13 cellular contexts compared by ENCODE assay signal in the genomic region with DNA sequence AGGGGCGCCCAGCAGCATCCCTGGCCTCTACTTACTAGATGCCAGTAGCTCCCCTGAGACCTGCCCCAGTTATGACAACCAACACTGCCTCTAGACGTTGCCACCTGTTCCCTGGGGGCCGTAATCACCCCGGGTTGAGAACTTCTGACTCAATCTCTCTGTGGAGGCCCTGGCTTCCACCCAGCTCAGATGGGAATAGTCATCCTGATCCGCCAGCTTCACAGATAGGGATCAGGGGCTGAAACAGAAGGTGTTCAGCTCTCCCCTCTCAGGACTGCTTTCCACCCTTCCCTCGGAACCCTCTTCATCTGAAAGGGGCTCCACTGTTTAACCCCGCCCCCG. TPM values are rescaled to one million over a fixed set of nuclear protein-coding genes. Genes with fewer than 3 reads are reported as not detected.
DNase-seq lines count a peak whose midpoint lies in the region; ATAC-seq and FAIRE-seq lines count a peak whose summit lies in the region.
"Had no signal": no experiment of that assay in that cellular context is flagged by ENCODE, and none has a peak within 500 bp of the region (broad histone marks: within the 10 kb centered on the region; RNA-seq: fewer than 3 reads in every experiment).

No MANE protein-coding gene starts in this region.

- peaks cover 36% of the 10 kb centered on the region for H3K4me1 Mint-ChIP-seq in activated naive CD8-positive, alpha-beta T cell treated with anti-CD3 and anti-CD28 coated beads, Interleukin-2, amount 50 U/mL, for 24 hours

- peak; percentile 78 for ATAC-seq in activated naive CD8-positive, alpha-beta T cell treated with anti-CD3 and anti-CD28 coated beads, Interleukin-2, amount 50 U/mL, for 24 hours
- ATAC-seq: effector memory CD8-positive, alpha-beta T cell had no signal

- no peaks in the 10 kb centered on the region for H3K9me3 ChIP-seq in MG63

- H3K36me3 Mint-ChIP-seq in activated naive CD8-positive, alpha-beta T cell treated with anti-CD3 and anti-CD28 coated beads, Interleukin-2, amount 50 U/mL, for 24 hours (ENCODE audit: low read depth) = no peaks in the 10 kb centered on the region

- no peak overlapping the region for H3K4me3 ChIP-seq in MG63

- H3K27me3 ChIP-seq in MG63 = peaks cover 28% of the 10 kb centered on the region

- no peak overlapping the region for H3K4me3 Mint-ChIP-seq in activated naive CD8-positive, alpha-beta T cell treated with anti-CD3 and anti-CD28 coated beads, Interleukin-2, amount 50 U/mL, for 24 hours
- H3K4me3 Mint-ChIP-seq: effector memory CD8-positive, alpha-beta T cell had no signal

- peaks cover 14% of the 10 kb centered on the region for H3K27me3 Mint-ChIP-seq in activated naive CD8-positive, alpha-beta T cell treated with anti-CD3 and anti-CD28 coated beads, Interleukin-2, amount 50 U/mL, for 24 hours

- H3K36me3 ChIP-seq in MG63 = no peaks in the 10 kb centered on the region

- FAIRE-seq in urothelium cell line (lab: Jason Lieb, UNC) = no peak

- no peaks in the 10 kb centered on the region for H3K9me3 Mint-ChIP-seq in activated naive CD8-positive, alpha-beta T cell treated with anti-CD3 and anti-CD28 coated beads, Interleukin-2, amount 50 U/mL, for 24 hours
- H3K9me3 Mint-ChIP-seq: effector memory CD8-positive, alpha-beta T cell had no signal

- DNase-seq in NCI-H1092 (lab: John Stamatoyannopoulos, UW) (peak; percentile 5), NCI-H1092 treated with DMSO at 0.1 percent for 48 hours (lab: John Stamatoyannopoulos, UW) (no peak), MG63 (peak; percentile 83), kidney tubule cell (ENCODE audit: low spot score) (peak; percentile 31), NCI-H748 treated with DMSO at 0.1 percent for 48 hours (lab: John Stamatoyannopoulos, UW) (no peak), NCI-H1694 (lab: John Stamatoyannopoulos, UW) (no peak), urothelium cell line (ENCODE audit: low spot score) (no peak)
- DNase-seq in activated naive CD8-positive, alpha-beta T cell treated with anti-CD3 and anti-CD28 coated beads, Interleukin-2, amount 50 U/mL, for 24 hours = no peak
- DNase-seq: 8988T; effector memory CD8-positive, alpha-beta T cell; NCI-H1048; retina had no signal

- H3K27ac Mint-ChIP-seq in activated naive CD8-positive, alpha-beta T cell treated with anti-CD3 and anti-CD28 coated beads, Interleukin-2, amount 50 U/mL, for 24 hours = peak overlapping the region; percentile 96

RNA-seq across cellular contexts. Expression of gene CAPN11, which starts 3.3 kb away (rescaled TPM):
- total RNA-seq in MG63 (2014; rRNA removed; shearing (Covaris generic); ENCODE audit: low replicate concordance) = not detected in 2 replicates
- total RNA-seq: T-helper 1 cell treated with Interleukin-12 subunit alpha and Interleukin-12 subunit beta and Interleukin-4 antibody, amounts not matched to agents 30 ng/mL and 1 ng/mL, for 36 hours had no signal

RNA-seq across cellular contexts. Expression of gene TMEM63B, which starts 34.6 kb away (rescaled TPM):
- total RNA-seq in MG63 (2014; rRNA removed; shearing (Covaris generic); ENCODE audit: low replicate concordance) = 18.4 and 35.3 TPM in 2 replicates

RNA-seq across cellular contexts. Expression of gene MRPL14, which starts 34.7 kb away (rescaled TPM):
- total RNA-seq in MG63 (2014; rRNA removed; shearing (Covaris generic); ENCODE audit: low replicate concordance) = 362 and 399 TPM in 2 replicates

RNA-seq across cellular contexts. Expression of gene MYMX, which starts 54.8 kb away (rescaled TPM):
- total RNA-seq in MG63 (2014; rRNA removed; shearing (Covaris generic); ENCODE audit: low replicate concordance) = not detected in 2 replicates
- total RNA-seq: T-helper 1 cell treated with Interleukin-12 subunit alpha and Interleukin-12 subunit beta and Interleukin-4 antibody, amounts not matched to agents 30 ng/mL and 1 ng/mL, for 36 hours had no signal

Comparison
In these comparisons a context has a peak if more than half of its experiments do, and no peak if none do; other contexts are left out.
1. DNase-seq: peak in NCI-H1092 (single experiment), MG63 (single experiment) and kidney tubule cell (single experiment); none in NCI-H1092 treated with DMSO at 0.1 percent for 48 hours (single experiment), activated naive CD8-positive, alpha-beta T cell treated with anti-CD3 and anti-CD28 coated beads, Interleukin-2, amount 50 U/mL, for 24 hours (single experiment), NCI-H748 treated with DMSO at 0.1 percent for 48 hours (single experiment), NCI-H1694 (single experiment) and urothelium cell line (single experiment).